Comparison of ENCODE assay signal across 23 cellular contexts in genomic region chr2:3743951-3744555, GRCh38. TPM values are rescaled to one million over a fixed set of nuclear protein-coding genes. Genes with fewer than 3 reads are reported as not detected.
DNase-seq lines count a peak whose midpoint lies in the region; FAIRE-seq and TF ChIP-seq lines count a peak whose summit lies in the region.
"Had no signal": no experiment of that assay in that cellular context is flagged by ENCODE, and none has a peak within 500 bp of the region (broad histone marks: within the 10 kb centered on the region; RNA-seq: fewer than 3 reads in every experiment).

No MANE protein-coding gene starts in this region.

- DNase-seq in HTR-8/SVneo (ENCODE audit: insufficient read length, low spot score) = no peak
- DNase-seq in bronchial epithelial cell (ENCODE audit: low read depth) = no peak
- DNase-seq in neuronal stem cell (ENCODE audit: low spot score) = no peak
- no peak for DNase-seq in progenitor cell of endocrine pancreas (ENCODE audit: low spot score, unreplicated experiment)
- DNase-seq in stimulated activated naive CD4-positive, alpha-beta T cell treated with Interleukin-2 at 50 U/mL for 16 hours (lab: John Stamatoyannopoulos, UW) = no peak
- no peak for DNase-seq in SK-N-SH
- no peak for DNase-seq in cortex of kidney (lab: John Stamatoyannopoulos, UW)
- DNase-seq: 8988T; ACHN; AML-193; C1 segment of cervical spinal cord; Calu3; CD4-positive, alpha-beta memory T cell; COR-L47; DND-41; GOT3; HFFc6 had no signal

- no peak for TF ChIP-seq EP300 in SK-N-SH (IDR thresholded peaks at IDR 0.05; ENCODE audit: borderline replicate concordance in 1 of 2, low read depth in 1 of 2, low read length in 1 of 2)

- no peak overlapping the region for H3K27ac Mint-ChIP-seq in progenitor cell of endocrine pancreas
- H3K27ac Mint-ChIP-seq: CD4-positive, alpha-beta memory T cell; HFFc6 had no signal

- no CpG with 5 or more reads among the region's 12 CpGs for WGBS in neuronal stem cell (ENCODE audit: extremely low coverage in 2 of 2, insufficient read length in 2 of 2, insufficient replicate concordance in 1 of 2), 2 donors
- WGBS in SK-N-SH (ENCODE audit: low lambda C conversion rate) = 46% methylated on average over 12 of the region's 12 CpGs

- no peak overlapping the region for H2BK120ac ChIP-seq in neuronal stem cell (ENCODE audit: low read depth, low read length)

- H3K4me1 ChIP-seq in neuronal stem cell (ENCODE audit: control insufficient read depth in 2 of 2, insufficient read depth in 1 of 2, low read depth in 1 of 2, low read length in 2 of 2) (no peaks in the 10 kb centered on the region), SK-N-SH (ENCODE audit: control insufficient read depth in 1 of 2, insufficient read depth in 2 of 2, low read depth in 1 of 2, low read length in 1 of 2) (no peaks in the 10 kb centered on the region)
- H3K4me1 ChIP-seq: A549, HAP-1 had no signal

- H2BK5ac ChIP-seq in neuronal stem cell (ENCODE audit: low read length) = no peak overlapping the region

- no peak overlapping the region for H4K8ac ChIP-seq in neuronal stem cell (ENCODE audit: low read depth, low read length)

- no peaks in the 10 kb centered on the region for H3F3A ChIP-seq in SK-N-SH (replicated peaks; ENCODE audit: insufficient read depth)

- POLR2A ChIA-PET in SK-N-SH (lab: Yijun Ruan, JAX) = no interaction called here

- H3K23ac ChIP-seq in neuronal stem cell (ENCODE audit: low read depth, low read length, poor library complexity) = peak overlapping the region; percentile 4

- no peak overlapping the region for H3K18ac ChIP-seq in neuronal stem cell (ENCODE audit: low read length)

- H3K27ac ChIP-seq in neuronal stem cell (replicated peaks; ENCODE audit: low read length) (no peak overlapping the region), SK-N-SH (ENCODE audit: low read depth in 2 of 2, low read length in 1 of 2) (no peak overlapping the region)
- H3K27ac ChIP-seq: A549 had no signal

- TF ChIP-seq RAD21 in SK-N-SH (IDR thresholded peaks at IDR 0.05; ENCODE audit: low read length) = no peak

- H3K27me3 Mint-ChIP-seq in progenitor cell of endocrine pancreas = peaks cover 24% of the 10 kb centered on the region

- no peak overlapping the region for H4K91ac ChIP-seq in neuronal stem cell (ENCODE audit: low read depth, low read length, poor library complexity)

- H3K79me1 ChIP-seq in neuronal stem cell (ENCODE audit: low read depth, low read length) = no peaks in the 10 kb centered on the region

- no peak overlapping the region for H3K14ac ChIP-seq in neuronal stem cell (ENCODE audit: low read length)

- H3K9me2 ChIP-seq in SK-N-SH = no peaks in the 10 kb centered on the region

- H2BK15ac ChIP-seq in neuronal stem cell (ENCODE audit: low read length) = no peak overlapping the region

- H3K79me2 ChIP-seq in SK-N-SH (ENCODE audit: insufficient read depth) = no peaks in the 10 kb centered on the region

- no peaks in the 10 kb centered on the region for H4K20me1 ChIP-seq in SK-N-SH (ENCODE audit: insufficient read depth)

- H3K4me2 ChIP-seq in neuronal stem cell (ENCODE audit: insufficient read depth, low read length, poor library complexity, severe bottlenecking) = no peak overlapping the region
- no peak overlapping the region for H3K4me2 ChIP-seq in SK-N-SH
- H3K4me2 ChIP-seq: A549 had no signal

- H3K4me3 Mint-ChIP-seq in progenitor cell of endocrine pancreas (ENCODE audit: low read depth) = peak overlapping the region; percentile 8
- H3K4me3 Mint-ChIP-seq: CD4-positive, alpha-beta memory T cell; HFFc6 had no signal

- H3K4ac ChIP-seq in neuronal stem cell (ENCODE audit: low read length) = no peak overlapping the region

- H2AK5ac ChIP-seq in neuronal stem cell (ENCODE audit: low read depth, low read length) = peak overlapping the region; percentile 12

- H3K36me3 ChIP-seq in bronchial epithelial cell (ENCODE audit: control insufficient read depth, insufficient read depth, low read length) (no peaks in the 10 kb centered on the region), neuronal stem cell (replicated peaks in 1 of 2; ENCODE audit: control insufficient read depth in 2 of 2, insufficient read depth in 2 of 2, low read length in 2 of 2) (no peaks in the 10 kb centered on the region), SK-N-SH (replicated peaks in 1 of 2; ENCODE audit: control insufficient read depth in 1 of 2, insufficient read depth in 2 of 2, low read length in 1 of 2) (no peaks in the 10 kb centered on the region)
- H3K36me3 ChIP-seq: HAP-1 had no signal

- H2BK12ac ChIP-seq in neuronal stem cell (ENCODE audit: low read length) = no peak overlapping the region

- TF ChIP-seq CTCF in bronchial epithelial cell (IDR thresholded peaks at IDR 0.05; ENCODE audit: insufficient read depth, low read length, severe bottlenecking) (no peak), progenitor cell of endocrine pancreas (IDR thresholded peaks at IDR 0.05; ENCODE audit: unreplicated experiment) (no peak), SK-N-SH (IDR thresholded peaks at IDR 0.05) (no peak)

- H2AFZ ChIP-seq in neuronal stem cell (ENCODE audit: low read length) (no peak overlapping the region), SK-N-SH (ENCODE audit: low read depth) (no peak overlapping the region)

- no peak overlapping the region for H3K9ac ChIP-seq in neuronal stem cell (ENCODE audit: low read depth, low read length, poor library complexity)
- H3K9ac ChIP-seq in SK-N-SH = no peak overlapping the region

- no peak overlapping the region for H3K4me3 ChIP-seq in bronchial epithelial cell (ENCODE audit: low read depth, low read length)
- no peak overlapping the region for H3K4me3 ChIP-seq in neuronal stem cell (ENCODE audit: low read length in 2 of 2)
- H3K4me3 ChIP-seq in SK-N-SH (ENCODE audit: low read depth in 2 of 2, low read length in 1 of 2) = no peak overlapping the region
- H3K4me3 ChIP-seq: A549, HAP-1 had no signal

- no peaks in the 10 kb centered on the region for H3K9me3 Mint-ChIP-seq in progenitor cell of endocrine pancreas (ENCODE audit: low read depth)
- H3K9me3 Mint-ChIP-seq: CD4-positive, alpha-beta memory T cell had no signal

- no peaks in the 10 kb centered on the region for H3K27me3 ChIP-seq in bronchial epithelial cell (ENCODE audit: control insufficient read depth, insufficient read depth, low read length)
- H3K27me3 ChIP-seq in neuronal stem cell (ENCODE audit: control insufficient read depth in 3 of 3, insufficient read depth in 3 of 3, low read depth in 1 of 3, low read length in 3 of 3) = no peaks in the 10 kb centered on the region
- no peaks in the 10 kb centered on the region for H3K27me3 ChIP-seq in SK-N-SH (ENCODE audit: insufficient read depth)

- FAIRE-seq in HTR-8/SVneo (lab: Jason Lieb, UNC) (peak; percentile 4), bronchial epithelial cell (lab: Jason Lieb, UNC) (peak; percentile 18)
- FAIRE-seq: A549, G401.6, GM12892, H54 had no signal

- peaks cover 7% of the 10 kb centered on the region for H3K4me1 Mint-ChIP-seq in progenitor cell of endocrine pancreas (ENCODE audit: low read depth)
- H3K4me1 Mint-ChIP-seq: CD4-positive, alpha-beta memory T cell had no signal

- H3K9me3 ChIP-seq in neuronal stem cell (replicated peaks in 1 of 2; ENCODE audit: control insufficient read depth in 2 of 2, insufficient read depth in 1 of 2, low read depth in 1 of 2, low read length in 2 of 2) (peaks cover 0 to 3% of the 10 kb centered on the region in 2 donors), SK-N-SH (no peaks in the 10 kb centered on the region)
- H3K9me3 ChIP-seq: A549, HAP-1 had no signal

- no peaks in the 10 kb centered on the region for H3K36me3 Mint-ChIP-seq in progenitor cell of endocrine pancreas (ENCODE audit: insufficient read depth)
- H3K36me3 Mint-ChIP-seq: CD4-positive, alpha-beta memory T cell had no signal

- CTCF ChIA-PET in SK-N-SH (lab: Yijun Ruan, JAX) = interaction anchor here (1.2 to 11.1 kb wide), 3 partner anchors 15 to 25 kb away, joined by 3 to 70 read pairs (median 12); no protein-coding TSS in a partner anchor

TF ChIP-seq in SK-N-SH, 30 proteins besides CTCF, POLR2A, EP300 and RAD21 (continues in another document):
- no peak for TF ChIP-seq FOSL2 (IDR thresholded peaks at IDR 0.05; ENCODE audit: borderline replicate concordance, low read depth)
- no peak for TF ChIP-seq POLR2AphosphoS5 (IDR thresholded peaks at IDR 0.05; ENCODE audit: low read depth, low read length)
- no peak for TF ChIP-seq EZH2phosphoT487 (IDR thresholded peaks at IDR 0.05; ENCODE audit: borderline replicate concordance, low read depth)
- TF ChIP-seq ZBTB33 (IDR thresholded peaks at IDR 0.05; ENCODE audit: borderline replicate concordance, low read depth) = no peak
- no peak for TF ChIP-seq IRF3 (IDR thresholded peaks at IDR 0.05; ENCODE audit: low read depth, low read length)

RNA-seq across cellular contexts. Expression of gene DCDC2C, which starts 40.7 kb away (rescaled TPM):
- not detected in 2 replicates for total RNA-seq in bronchial epithelial cell
- polyA plus RNA-seq in neuronal stem cell (2013, experiment 1 of 2) = not detected
- not detected for polyA plus RNA-seq in neuronal stem cell (2013, experiment 2 of 2)
- total RNA-seq in progenitor cell of endocrine pancreas = not detected in 2 replicates
- polyA plus RNA-seq in SK-N-SH (2012; rRNA removed) = not detected in 2 replicates
- polyA plus RNA-seq in SK-N-SH (2012; cell fraction: cytosol; rRNA removed) = not detected in 2 replicates
- polyA plus RNA-seq in SK-N-SH (2012; cell fraction: nucleus; rRNA removed) = not detected in 2 replicates
- total RNA-seq: Calu3; CD4-positive, alpha-beta memory T cell; HFFc6 had no signal
- polyA plus RNA-seq: A549; BJ; CD4-positive, alpha-beta memory T cell had no signal
